In genomic region chr5:172852490-172853354, GRCh38 we compare ENCODE assay signal across 1 cellular context.
TF ChIP-seq lines count a peak whose summit lies in the region.

No MANE protein-coding gene starts in this region.

TF ChIP-seq in HepG2, 621 proteins besides CTCF, POLR2A, EP300 and RAD21 (continued from another document and continues in another):
- TF ChIP-seq ZSCAN5A (CRISPR knock-in tag; IDR thresholded peaks at IDR 0.05; ENCODE audit: borderline replicate concordance) = no peak
- TF ChIP-seq MLXIP (CRISPR knock-in tag; IDR thresholded peaks at IDR 0.05; ENCODE audit: borderline replicate concordance) = no peak; the same call in 1 of the 2 replicates
- TF ChIP-seq ZFP41 (CRISPR knock-in tag; IDR thresholded peaks at IDR 0.05; ENCODE audit: borderline replicate concordance) = peak; percentile 60; the same call in 1 of the 2 replicates
- no peak for TF ChIP-seq NFRKB (IDR thresholded peaks at IDR 0.05)
- TF ChIP-seq ZNF446 (CRISPR knock-in tag; IDR thresholded peaks at IDR 0.05) = no peak; the same call in 1 of the 2 replicates
- TF ChIP-seq BCL3 (CRISPR knock-in tag; IDR thresholded peaks at IDR 0.05) = peak; percentile 47; the same call in 1 of the 2 replicates
- peak; percentile 3; the same call in 1 of the 2 replicates for TF ChIP-seq CHD4 (IDR thresholded peaks at IDR 0.05; ENCODE audit: borderline replicate concordance, low read length)
- TF ChIP-seq ZNF337 (CRISPR knock-in tag; IDR thresholded peaks at IDR 0.05; ENCODE audit: borderline replicate concordance, low read depth) = no peak; the same call in 1 of the 2 replicates
- TF ChIP-seq ZNF10 (CRISPR knock-in tag; IDR thresholded peaks at IDR 0.05; ENCODE audit: borderline replicate concordance, low read depth) = no peak
- peak; percentile 84; the same call in 1 of the 2 replicates for TF ChIP-seq HBP1 (CRISPR knock-in tag; IDR thresholded peaks at IDR 0.05; ENCODE audit: low read depth)
- peak; percentile 30; the same call in 1 of the 2 replicates for TF ChIP-seq YEATS2 (CRISPR knock-in tag; IDR thresholded peaks at IDR 0.05; ENCODE audit: borderline replicate concordance)
- TF ChIP-seq HOXA3 (CRISPR knock-in tag; IDR thresholded peaks at IDR 0.05) = peak; percentile 94
- TF ChIP-seq PCBP2 (optimal IDR thresholded peaks at IDR 0.05; ENCODE audit: low read depth, low read length, poor library complexity, severe bottlenecking) = no peak
- peak; percentile 40; the same call in 1 of the 2 replicates for TF ChIP-seq ATF1 (CRISPR knock-in tag; IDR thresholded peaks at IDR 0.05)
- no peak for TF ChIP-seq ZNF546 (CRISPR knock-in tag; conservative IDR thresholded peaks at IDR 0.05)
- TF ChIP-seq TEAD3 (CRISPR knock-in tag; optimal IDR thresholded peaks at IDR 0.05; ENCODE audit: borderline replicate concordance) = peak; percentile 94
- TF ChIP-seq MEIS1 (CRISPR knock-in tag; IDR thresholded peaks at IDR 0.05; ENCODE audit: borderline replicate concordance) = peak; percentile 55; the same call in 1 of the 2 replicates
- peak; percentile 97 for TF ChIP-seq TFAP4 (IDR thresholded peaks at IDR 0.05; ENCODE audit: borderline replicate concordance, low read depth)
- no peak for TF ChIP-seq TMF1 (CRISPR knock-in tag; IDR thresholded peaks at IDR 0.05; ENCODE audit: low read depth)
- TF ChIP-seq ZBTB25 (CRISPR knock-in tag; IDR thresholded peaks at IDR 0.05) = 0 out of 2 replicates have a peak, but pooled peaks have one; percentile 65
- peak; percentile 68; the same call in 1 of the 2 replicates for TF ChIP-seq KLF9 (CRISPR knock-in tag; IDR thresholded peaks at IDR 0.05; ENCODE audit: low read depth)
- TF ChIP-seq CBX5 (CRISPR knock-in tag; IDR thresholded peaks at IDR 0.05; ENCODE audit: borderline replicate concordance) = no peak; the same call in 1 of the 2 replicates
- peak; percentile 88 for TF ChIP-seq TFE3 (CRISPR knock-in tag; IDR thresholded peaks at IDR 0.05)
- TF ChIP-seq ZNF687 (CRISPR knock-in tag; IDR thresholded peaks at IDR 0.05) = peak; percentile 95
- TF ChIP-seq PPARG (CRISPR knock-in tag; conservative IDR thresholded peaks at IDR 0.05) = peak; percentile 83
- TF ChIP-seq SMARCE1 (IDR thresholded peaks at IDR 0.05; ENCODE audit: borderline replicate concordance) = no peak
- peak; percentile 28; the same call in 1 of the 2 replicates for TF ChIP-seq KLF11 (CRISPR knock-in tag; IDR thresholded peaks at IDR 0.05)
- no peak for TF ChIP-seq FUBP1 (CRISPR knock-in tag; IDR thresholded peaks at IDR 0.05; ENCODE audit: borderline replicate concordance)
- no peak for TF ChIP-seq ZNF562 (CRISPR knock-in tag; IDR thresholded peaks at IDR 0.05; ENCODE audit: borderline replicate concordance)
- TF ChIP-seq SATB2 (CRISPR knock-in tag; IDR thresholded peaks at IDR 0.05) = no peak
- TF ChIP-seq BORCS8-MEF2B (CRISPR knock-in tag; IDR thresholded peaks at IDR 0.05) = peak; percentile 22; the same call in 1 of the 2 replicates
- TF ChIP-seq PRDM10 (CRISPR knock-in tag; IDR thresholded peaks at IDR 0.05; ENCODE audit: low read depth) = peak; percentile 94
- TF ChIP-seq KDM5A (IDR thresholded peaks at IDR 0.05; ENCODE audit: borderline replicate concordance, low read length) = no peak
- peak; percentile 96 for TF ChIP-seq ZBTB38 (CRISPR knock-in tag; IDR thresholded peaks at IDR 0.05)
- no peak for TF ChIP-seq ZFAT (CRISPR knock-in tag; conservative IDR thresholded peaks at IDR 0.05)
- no peak for TF ChIP-seq HOXA9 (CRISPR knock-in tag; IDR thresholded peaks at IDR 0.05; ENCODE audit: borderline replicate concordance)
- peak; percentile 67; the same call in 1 of the 2 replicates for TF ChIP-seq ZNF83 (CRISPR knock-in tag; IDR thresholded peaks at IDR 0.05; ENCODE audit: borderline replicate concordance)
